15 cellular contexts compared by ENCODE assay signal in genomic region chr13:20774746-20775145, GRCh38. TPM values are rescaled to one million over a fixed set of nuclear protein-coding genes. Genes with fewer than 3 reads are reported as not detected.
DNase-seq lines count a peak whose midpoint lies in the region; ATAC-seq, FAIRE-seq and TF ChIP-seq lines count a peak whose summit lies in the region.
"Had no signal": no experiment of that assay in that cellular context is flagged by ENCODE, and none has a peak within 500 bp of the region (broad histone marks: within the 10 kb centered on the region; RNA-seq: fewer than 3 reads in every experiment).

No MANE protein-coding gene starts in this region.

- H3K27me3 Mint-ChIP-seq in activated CD4-positive, alpha-beta T cell treated with anti-CD3 and anti-CD28 coated beads, Interleukin-2, amount 10 ng/mL, durations not matched to agents 24 days and 14 days: no peaks in the 10 kb centered on the region
- H3K27me3 Mint-ChIP-seq in activated naive CD8-positive, alpha-beta T cell treated with anti-CD3 and anti-CD28 coated beads for 36 hours: peaks cover 3% of the 10 kb centered on the region
- H3K27me3 Mint-ChIP-seq in osteocyte (ENCODE audit: unreplicated experiment): no peaks in the 10 kb centered on the region
- H3K27me3 Mint-ChIP-seq: dendritic cell treated with granulocyte-macrophage colony-stimulating factor and Interleukin-4, amounts not matched to agents 40 ng/mL and 50 ng/mL, for 4 days had no signal

- H3K36me3 Mint-ChIP-seq in activated CD4-positive, alpha-beta T cell treated with anti-CD3 and anti-CD28 coated beads, Interleukin-2, amount 10 ng/mL, durations not matched to agents 24 days and 14 days (ENCODE audit: low read depth): peaks cover 37% of the 10 kb centered on the region
- peaks cover 55% of the 10 kb centered on the region for H3K36me3 Mint-ChIP-seq in activated naive CD8-positive, alpha-beta T cell treated with anti-CD3 and anti-CD28 coated beads for 36 hours
- peaks cover 16% of the 10 kb centered on the region for H3K36me3 Mint-ChIP-seq in osteocyte (ENCODE audit: unreplicated experiment)

- ATAC-seq in HG02970 (IDR thresholded peaks at IDR 0.05; ENCODE audit: low FRiP score, unreplicated experiment): no peak
- ATAC-seq: esophagus mucosa had no signal

- H3K4me1 Mint-ChIP-seq in activated CD4-positive, alpha-beta T cell treated with anti-CD3 and anti-CD28 coated beads, Interleukin-2, amount 10 ng/mL, durations not matched to agents 24 days and 14 days: peaks cover 23% of the 10 kb centered on the region
- peaks cover 35% of the 10 kb centered on the region for H3K4me1 Mint-ChIP-seq in activated naive CD8-positive, alpha-beta T cell treated with anti-CD3 and anti-CD28 coated beads for 36 hours
- peaks cover 22% of the 10 kb centered on the region for H3K4me1 Mint-ChIP-seq in osteocyte (ENCODE audit: unreplicated experiment)

- peak; percentile 71 for FAIRE-seq in GM19239 (lab: Jason Lieb, UNC)

- no peak for TF ChIP-seq CTCF in osteocyte (IDR thresholded peaks at IDR 0.05)

- DNase-seq in activated CD4-positive, alpha-beta T cell treated with anti-CD3 and anti-CD28 coated beads, Interleukin-2, amount 10 ng/mL, durations not matched to agents 24 days and 14 days: no peak
- no peak for DNase-seq in activated CD4-positive, alpha-beta T cell treated with anti-CD3 and anti-CD28 coated beads for 4 hours
- DNase-seq in GM19239 (ENCODE audit: insufficient read length, low spot score): no peak
- DNase-seq in activated naive CD8-positive, alpha-beta T cell treated with anti-CD3 and anti-CD28 coated beads for 36 hours: no peak
- no peak for DNase-seq in osteocyte (ENCODE audit: extremely low spot score, unreplicated experiment)
- no peak for DNase-seq in hypothalamus (lab: John Stamatoyannopoulos, UW)
- DNase-seq in stimulated activated CD4-positive, alpha-beta T cell treated with anti-CD3 and anti-CD28 coated beads, Interleukin-2, amount 100 ng/mL, for 24 hours: no peak
- DNase-seq: aorta; heart right ventricle; KG1; NCI-H1417 treated with DMSO at 0.1 percent for 48 hours; stimulated activated CD4-positive, alpha-beta T cell treated with anti-CD3 and anti-CD28 coated beads, Interleukin-15, amount 100 ng/mL, for 24 hours had no signal

- intact Hi-C loops in activated CD4-positive, alpha-beta T cell treated with anti-CD3 and anti-CD28 coated beads, Interleukin-2, amount 10 ng/mL, durations not matched to agents 24 days and 14 days (cut with micrococcal nuclease): loop anchor here (5.0 kb wide), 2 partner anchors 58 to 912 kb away; partner anchors contain the start of gene ZMYM5

- H3K27ac Mint-ChIP-seq in activated CD4-positive, alpha-beta T cell treated with anti-CD3 and anti-CD28 coated beads, Interleukin-2, amount 10 ng/mL, durations not matched to agents 24 days and 14 days: peak overlapping the region; percentile 62
- H3K27ac Mint-ChIP-seq in activated naive CD8-positive, alpha-beta T cell treated with anti-CD3 and anti-CD28 coated beads for 36 hours: peak overlapping the region; percentile 16
- peak overlapping the region; percentile 47 for H3K27ac Mint-ChIP-seq in osteocyte (ENCODE audit: unreplicated experiment)

- H3K4me3 Mint-ChIP-seq in activated CD4-positive, alpha-beta T cell treated with anti-CD3 and anti-CD28 coated beads, Interleukin-2, amount 10 ng/mL, durations not matched to agents 24 days and 14 days: peak overlapping the region; percentile 87
- H3K4me3 Mint-ChIP-seq in activated naive CD8-positive, alpha-beta T cell treated with anti-CD3 and anti-CD28 coated beads for 36 hours: peak overlapping the region; percentile 92
- peak overlapping the region; percentile 99 for H3K4me3 Mint-ChIP-seq in osteocyte (ENCODE audit: unreplicated experiment)

- H3K9me3 Mint-ChIP-seq in activated CD4-positive, alpha-beta T cell treated with anti-CD3 and anti-CD28 coated beads, Interleukin-2, amount 10 ng/mL, durations not matched to agents 24 days and 14 days: peaks cover 6% of the 10 kb centered on the region
- H3K9me3 Mint-ChIP-seq in activated naive CD8-positive, alpha-beta T cell treated with anti-CD3 and anti-CD28 coated beads for 36 hours: peaks cover 8% of the 10 kb centered on the region
- H3K9me3 Mint-ChIP-seq in osteocyte (ENCODE audit: unreplicated experiment): peaks cover 11% of the 10 kb centered on the region

RNA-seq across cellular contexts. Expression of gene EEF1AKMT1, which starts 1.0 kb away (rescaled TPM):
- total RNA-seq in activated CD4-positive, alpha-beta T cell treated with anti-CD3 and anti-CD28 coated beads, Interleukin-2, amount 10 ng/mL, durations not matched to agents 24 days and 14 days: 12.0 and 14.6 TPM in 2 replicates
- total RNA-seq in activated naive CD8-positive, alpha-beta T cell treated with anti-CD3 and anti-CD28 coated beads for 36 hours: 10 to 100 TPM; 18.5 to 20.6 TPM
- 8.8 and 10.8 TPM in 2 replicates for total RNA-seq in osteocyte
